ENCODE assay signal across 14 cellular contexts in genomic region chr2:167438206-167438605, GRCh38.
DNase-seq lines count a peak whose midpoint lies in the region; ATAC-seq, FAIRE-seq and TF ChIP-seq lines count a peak whose summit lies in the region.
"Had no signal": no experiment of that assay in that cellular context is flagged by ENCODE, and none has a peak within 500 bp of the region (broad histone marks: within the 10 kb centered on the region; RNA-seq: fewer than 3 reads in every experiment).

No MANE protein-coding gene starts in this region.

- no peak overlapping the region for H3K9ac ChIP-seq in HUES64 (ENCODE audit: low read depth, low read length)

- H3K9me3 ChIP-seq in A673 (ENCODE audit: low read depth, low read length, poor library complexity, severe bottlenecking): no peaks in the 10 kb centered on the region
- peaks cover 3% of the 10 kb centered on the region; the same call in 1 of the 2 replicates for H3K9me3 ChIP-seq in HUES64 (ENCODE audit: insufficient read depth, low read depth, low read length)
- H3K9me3 ChIP-seq: left ventricle myocardium inferior had no signal

- H3K4me3 Mint-ChIP-seq in progenitor cell of endocrine pancreas (ENCODE audit: low read depth): no peak overlapping the region
- H3K4me3 Mint-ChIP-seq: activated CD4-positive, alpha-beta T cell treated with anti-CD3 and anti-CD28 coated beads, Interleukin-2, amount 10 ng/mL, durations not matched to agents 7 days and 5 days; activated naive CD8-positive, alpha-beta T cell treated with anti-CD3 and anti-CD28 coated beads for 36 hours had no signal

- H3K36me3 ChIP-seq in A673 (ENCODE audit: insufficient read depth, low read length, poor library complexity, severe bottlenecking) (no peaks in the 10 kb centered on the region), HUES64 (ENCODE audit: insufficient read depth, low read length) (no peaks in the 10 kb centered on the region), bronchial epithelial cell (ENCODE audit: control insufficient read depth, insufficient read depth, low read length) (no peaks in the 10 kb centered on the region)
- H3K36me3 ChIP-seq: left ventricle myocardium inferior had no signal

- H3K4me3 ChIP-seq in A673 (ENCODE audit: low read depth, low read length, poor library complexity, severe bottlenecking) (no peak overlapping the region), HUES64 (ENCODE audit: low read length) (no peak overlapping the region), bronchial epithelial cell (ENCODE audit: low read depth, low read length) (no peak overlapping the region)
- H3K4me3 ChIP-seq: left ventricle myocardium inferior had no signal

- no peaks in the 10 kb centered on the region for H3K27me3 ChIP-seq in A673 (replicated peaks; ENCODE audit: insufficient read depth, low read depth, low read length, poor library complexity)
- no peaks in the 10 kb centered on the region for H3K27me3 ChIP-seq in HUES64 (ENCODE audit: insufficient read depth, low read length)
- H3K27me3 ChIP-seq in bronchial epithelial cell (ENCODE audit: control insufficient read depth, insufficient read depth, low read length): no peaks in the 10 kb centered on the region

- BruUV-seq in A673 (replicated peaks; lab: Mats Ljungman, UMichigan): no TSS peak

- DNase-seq in A673 (ENCODE audit: low spot score) (peak; percentile 49), bronchial epithelial cell (ENCODE audit: low read depth) (peak; percentile 69), kidney glomerular epithelial cell (lab: John Stamatoyannopoulos, UW) (peak; percentile 76), SKM-1 treated with dmso at 0.1 percent for 144 hours (lab: John Stamatoyannopoulos, UW; ENCODE audit: unreplicated experiment) (no peak), progenitor cell of endocrine pancreas (ENCODE audit: low spot score, unreplicated experiment) (no peak)
- DNase-seq: activated CD4-positive, alpha-beta T cell treated with anti-CD3 and anti-CD28 coated beads, Interleukin-2, amount 10 ng/mL, durations not matched to agents 7 days and 5 days; activated naive CD8-positive, alpha-beta T cell treated with anti-CD3 and anti-CD28 coated beads for 36 hours; left ventricle myocardium inferior; MV-4-11; NCI-H524 had no signal

- H3K27ac ChIP-seq in A673 (ENCODE audit: low read depth, low read length, poor library complexity, severe bottlenecking) (no peak overlapping the region), HUES64 (ENCODE audit: low read depth, low read length) (peak overlapping the region; percentile 73)
- H3K27ac ChIP-seq: left ventricle myocardium inferior had no signal

- no peak overlapping the region for H3K27ac Mint-ChIP-seq in progenitor cell of endocrine pancreas
- H3K27ac Mint-ChIP-seq: activated CD4-positive, alpha-beta T cell treated with anti-CD3 and anti-CD28 coated beads, Interleukin-2, amount 10 ng/mL, durations not matched to agents 7 days and 5 days; activated naive CD8-positive, alpha-beta T cell treated with anti-CD3 and anti-CD28 coated beads for 36 hours had no signal

- intact Hi-C loops in A673 (cut with micrococcal nuclease; ENCODE audit: unreplicated experiment): no loop called here

- H3K4me1 Mint-ChIP-seq in progenitor cell of endocrine pancreas (ENCODE audit: low read depth): no peaks in the 10 kb centered on the region
- H3K4me1 Mint-ChIP-seq: activated CD4-positive, alpha-beta T cell treated with anti-CD3 and anti-CD28 coated beads, Interleukin-2, amount 10 ng/mL, durations not matched to agents 7 days and 5 days; activated naive CD8-positive, alpha-beta T cell treated with anti-CD3 and anti-CD28 coated beads for 36 hours had no signal

- peaks cover 6% of the 10 kb centered on the region for H3K36me3 Mint-ChIP-seq in progenitor cell of endocrine pancreas (ENCODE audit: insufficient read depth)
- H3K36me3 Mint-ChIP-seq: activated naive CD8-positive, alpha-beta T cell treated with anti-CD3 and anti-CD28 coated beads for 36 hours had no signal

- TF ChIP-seq CTCF in A673 (conservative IDR thresholded peaks at IDR 0.05; ENCODE audit: low read depth, low read length) (no peak), bronchial epithelial cell (IDR thresholded peaks at IDR 0.05; ENCODE audit: insufficient read depth, low read length, severe bottlenecking) (no peak), progenitor cell of endocrine pancreas (IDR thresholded peaks at IDR 0.05; ENCODE audit: unreplicated experiment) (no peak)

- H3K27me3 Mint-ChIP-seq in progenitor cell of endocrine pancreas: no peaks in the 10 kb centered on the region
- H3K27me3 Mint-ChIP-seq: activated CD4-positive, alpha-beta T cell treated with anti-CD3 and anti-CD28 coated beads, Interleukin-2, amount 10 ng/mL, durations not matched to agents 7 days and 5 days; activated naive CD8-positive, alpha-beta T cell treated with anti-CD3 and anti-CD28 coated beads for 36 hours had no signal

- H3K9me3 Mint-ChIP-seq in progenitor cell of endocrine pancreas (ENCODE audit: low read depth): no peaks in the 10 kb centered on the region
- H3K9me3 Mint-ChIP-seq: activated CD4-positive, alpha-beta T cell treated with anti-CD3 and anti-CD28 coated beads, Interleukin-2, amount 10 ng/mL, durations not matched to agents 7 days and 5 days had no signal

- CTCF ChIA-PET in A673 (lab: Charles Lee): no interaction called here

- WGBS in HUES64: 71% methylated on average over 2 of the region's 2 CpGs

- H3K4me1 ChIP-seq in A673 (ENCODE audit: insufficient read depth, low read length, poor library complexity, severe bottlenecking) (peaks cover 3% of the 10 kb centered on the region), HUES64 (ENCODE audit: insufficient read depth, low read length) (peaks cover 16% of the 10 kb centered on the region)
- H3K4me1 ChIP-seq: left ventricle myocardium inferior had no signal

- ATAC-seq in GM19463 (IDR thresholded peaks at IDR 0.05; ENCODE audit: unreplicated experiment) (no peak), HG02678 (IDR thresholded peaks at IDR 0.05; ENCODE audit: unreplicated experiment) (no peak)

- no peak for FAIRE-seq in bronchial epithelial cell (lab: Jason Lieb, UNC)
- FAIRE-seq: endometrium had no signal

- POLR2A ChIA-PET in A673 (lab: Charles Lee; ENCODE audit: low non-redundant PET): no interaction called here

Comparison
In these comparisons a context has a peak if more than half of its experiments do, and no peak if none do; other contexts are left out.
1. DNase-seq: peak in A673 (single experiment), bronchial epithelial cell (single experiment) and kidney glomerular epithelial cell (single experiment); none in SKM-1 treated with dmso at 0.1 percent for 144 hours (single experiment) and progenitor cell of endocrine pancreas (single experiment).